Comparison of ENCODE assay signal across 21 cellular contexts in genomic region chr16:82681592-82681991, GRCh38. TPM values are rescaled to one million over a fixed set of nuclear protein-coding genes. Genes with fewer than 3 reads are reported as not detected.
"Had no signal": no experiment of that assay in that cellular context is flagged by ENCODE, and none has a peak within 500 bp of the region (broad histone marks: within the 10 kb centered on the region; RNA-seq: fewer than 3 reads in every experiment).

No MANE protein-coding gene starts in this region.

- DNase-seq: activated CD4-positive, alpha-beta T cell treated with anti-CD3 and anti-CD28 coated beads, Interleukin-2, amount 10 ng/mL, durations not matched to agents 24 days and 14 days; activated CD4-positive, CD25-positive, alpha-beta regulatory T cell; activated CD8-positive, alpha-beta memory T cell treated with anti-CD3 and anti-CD28 coated beads, Interleukin-2, amount 50 U/mL, for 4 hours; activated CD8-positive, alpha-beta T cell treated with anti-CD3 and anti-CD28 coated beads, Interleukin-2, amount 10 ng/mL, durations not matched to agents 7 days and 5 days; activated effector memory CD4-positive, alpha-beta T cell treated with anti-CD3 and anti-CD28 coated beads, Interleukin-2, amount 50 U/mL, for 16 hours; activated T-cell treated with anti-CD3 and anti-CD28 coated beads, Interleukin-2, amount 50 U/mL, for 48 hours; hippocampal formation; ovary; stimulated activated CD4-positive, alpha-beta T cell treated with anti-CD3 and anti-CD28 coated beads, Interleukin-15, amount 100 ng/mL, for 24 hours; stimulated activated CD4-positive, alpha-beta T cell treated with anti-CD3 and anti-CD28 coated beads, Interleukin-4, amount 100 ng/mL, for 24 hours; stimulated activated CD8-positive, alpha-beta memory T cell treated with anti-CD3 and anti-CD28 coated beads, Interleukin-4, amount 100 ng/mL, for 48 hours; stimulated activated naive CD4-positive, alpha-beta T cell treated with Interleukin-2 at 50 U/mL for 16 hours; substantia nigra; transverse colon had no signal

- H3K4me1 ChIP-seq: adrenal gland, transverse colon, vagina had no signal

- H3K36me3 ChIP-seq: adrenal gland, cardiac muscle cell, ovary, transverse colon, vagina had no signal

- H3K27me3 ChIP-seq: adrenal gland, cardiac muscle cell, ovary, transverse colon, vagina had no signal

- FAIRE-seq: colon, endometrium had no signal

- ATAC-seq: activated CD8-positive, alpha-beta T cell treated with anti-CD3 and anti-CD28 coated beads, Interleukin-2, amount 10 ng/mL, durations not matched to agents 7 days and 5 days; esophagus mucosa had no signal

- H3K27ac ChIP-seq: adrenal gland, cardiac muscle cell, ovary, transverse colon, vagina had no signal

- H3K4me3 ChIP-seq: adrenal gland, cardiac muscle cell, lung, ovary, transverse colon, vagina had no signal

- H3K9me3 ChIP-seq: adrenal gland, ovary, transverse colon, vagina had no signal

RNA-seq across cellular contexts. Expression of gene CDH13, which starts 54.8 kb away (rescaled TPM):
- total RNA-seq: activated CD4-positive, alpha-beta T cell treated with anti-CD3 and anti-CD28 coated beads, Interleukin-2, amount 10 ng/mL, durations not matched to agents 24 days and 14 days; activated CD8-positive, alpha-beta T cell treated with anti-CD3 and anti-CD28 coated beads, Interleukin-2, amount 10 ng/mL, durations not matched to agents 7 days and 5 days had no signal
